8 cellular contexts compared by ENCODE assay signal in the genomic region with DNA sequence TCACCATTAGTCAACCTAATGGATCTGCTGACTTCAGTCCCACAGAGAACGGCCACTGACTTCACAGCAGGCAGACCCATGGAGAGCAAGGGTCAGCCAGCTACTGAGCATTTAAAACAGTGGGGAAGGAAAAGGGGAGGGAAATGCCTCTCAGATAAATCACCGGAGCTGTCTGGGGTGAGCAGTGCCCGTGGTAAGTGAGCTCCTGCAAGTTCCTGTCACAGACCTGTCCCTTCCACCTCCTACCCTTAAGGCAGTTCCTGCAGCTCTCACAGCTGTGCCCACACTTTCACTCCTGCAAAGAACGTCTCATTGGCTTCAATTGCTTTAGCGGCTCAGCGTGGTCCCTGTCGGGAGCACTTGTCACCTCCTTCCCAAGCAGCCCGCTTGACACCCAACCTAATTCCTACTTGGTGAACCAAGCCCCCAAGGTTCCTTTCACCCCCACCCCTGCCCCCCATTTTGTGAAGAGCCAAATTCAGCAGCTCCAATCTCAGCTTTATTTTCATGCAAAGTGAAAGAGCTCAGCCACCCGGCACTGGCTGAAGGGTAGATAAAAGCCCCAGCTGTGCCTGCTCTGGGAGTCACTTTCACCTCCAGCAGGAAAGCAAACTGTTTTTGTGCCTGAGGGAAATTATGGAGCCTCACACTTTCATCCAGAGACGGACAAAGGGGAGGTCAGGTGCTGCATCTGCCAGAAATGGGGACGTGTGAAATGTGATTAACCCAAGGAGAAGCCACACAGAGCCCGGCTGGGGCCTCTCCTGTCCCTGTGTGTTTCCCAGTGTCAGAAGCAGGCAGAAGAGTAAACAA.
A peak's percentile ranks its signal among the peaks of the same experiment; 100 is the strongest.
DNase-seq lines count a peak whose midpoint lies in the region; ATAC-seq and TF ChIP-seq lines count a peak whose summit lies in the region.

No MANE protein-coding gene starts in this region.

- H3K36me3 Mint-ChIP-seq in mesothelial cell of epicardium = peaks cover 6% of the 10 kb centered on the region

- WGBS in urinary bladder = 19% methylated on average over 12 of the region's 12 CpGs

- POLR2A ChIA-PET in GM10248 (lab: Yijun Ruan, JAX) = no interaction called here

- H3K4me1 ChIP-seq in duodenal mucosa (ENCODE audit: control insufficient read depth in 1 of 2, insufficient read depth in 2 of 2, low read length in 2 of 2) = no peaks in the 10 kb centered on the region
- H3K4me1 ChIP-seq in urinary bladder (ENCODE audit: insufficient read depth) = no peaks in the 10 kb centered on the region

- peak; percentile 68 for ATAC-seq in HG02588 (IDR thresholded peaks at IDR 0.05; ENCODE audit: unreplicated experiment)

- H3K27me3 ChIP-seq in duodenal mucosa (ENCODE audit: control insufficient read depth in 1 of 2, insufficient read depth in 2 of 2, low read length in 2 of 2) = peaks cover 0 to 7% of the 10 kb centered on the region in 2 donors

- DNase-seq in GM10248 (ENCODE audit: extremely low spot score) (peak; percentile 10), NCI-H748 treated with DMSO at 0.1 percent for 48 hours (lab: John Stamatoyannopoulos, UW) (peak; percentile 72), mesothelial cell of epicardium (ENCODE audit: low spot score in 2 of 2, unreplicated experiment in 2 of 2) (no peak), cerebellum (ENCODE audit: low spot score) (no peak), 8988T (no peak)

- H3K4me1 Mint-ChIP-seq in mesothelial cell of epicardium = peaks cover 36% of the 10 kb centered on the region

- CTCF ChIA-PET in GM10248 (lab: Yijun Ruan, JAX) = no interaction called here

- H3K36me3 ChIP-seq in duodenal mucosa (ENCODE audit: control insufficient read depth in 1 of 2, insufficient read depth in 2 of 2, low read length in 2 of 2) = no peaks in the 10 kb centered on the region
- no peaks in the 10 kb centered on the region for H3K36me3 ChIP-seq in urinary bladder (ENCODE audit: insufficient read depth)

- peaks cover 18% of the 10 kb centered on the region for H3K9me3 Mint-ChIP-seq in mesothelial cell of epicardium

- TF ChIP-seq CTCF in GM10248 (IDR thresholded peaks at IDR 0.05; ENCODE audit: control extremely low read depth, extremely low read depth, low read depth, missing control alignments) (no peak), mesothelial cell of epicardium (IDR thresholded peaks at IDR 0.05; ENCODE audit: unreplicated experiment) (no peak)

- peak overlapping the region in 1 of 2 donors; percentile 19 for H3K9ac ChIP-seq in duodenal mucosa (ENCODE audit: low read depth in 1 of 2, low read length in 2 of 2)

- no peak overlapping the region for H3K27ac Mint-ChIP-seq in mesothelial cell of epicardium

- no peaks in the 10 kb centered on the region for H3K9me3 ChIP-seq in duodenal mucosa (ENCODE audit: control insufficient read depth in 1 of 2, low read length in 2 of 2)

- H3K27me3 Mint-ChIP-seq in mesothelial cell of epicardium (ENCODE audit: low read depth) = peaks cover 2% of the 10 kb centered on the region

- H3K4me3 Mint-ChIP-seq in mesothelial cell of epicardium = peak overlapping the region; percentile 57

- H3K4me3 ChIP-seq in duodenal mucosa (ENCODE audit: low read depth in 1 of 2, low read length in 2 of 2) (peak overlapping the region; percentile 54 to 56), urinary bladder (ENCODE audit: low read depth, low read length) (peak overlapping the region; percentile 19)

- H3K27ac ChIP-seq in duodenal mucosa (ENCODE audit: low read depth, low read length) (no peak overlapping the region), urinary bladder (ENCODE audit: low read depth) (no peak overlapping the region)

Comparison
In these comparisons a context has a peak if more than half of its experiments do, and no peak if none do; other contexts are left out.
1. DNase-seq: peak in GM10248 (single experiment) and NCI-H748 treated with DMSO at 0.1 percent for 48 hours (single experiment); none in mesothelial cell of epicardium (0 of 2), cerebellum (single experiment) and 8988T (single experiment).